In genomic region chr7:23277359-23277989, GRCh38 we compare ENCODE assay signal across 8 cellular contexts. TPM values are rescaled to one million over a fixed set of nuclear protein-coding genes. Genes with fewer than 3 reads are reported as not detected.
DNase-seq lines count a peak whose midpoint lies in the region; ATAC-seq and TF ChIP-seq lines count a peak whose summit lies in the region.

No MANE protein-coding gene starts in this region.

- H3K4me1 Mint-ChIP-seq in naive thymus-derived CD8-positive, alpha-beta T cell = peaks cover 2 to 10% (median 7%) of the 10 kb centered on the region in 4 donors

- no peak overlapping the region for H3K27ac Mint-ChIP-seq in naive thymus-derived CD8-positive, alpha-beta T cell

- no peak for TF ChIP-seq POLR2A in erythroblast (IDR thresholded peaks at IDR 0.05; ENCODE audit: low read length)

- no peaks in the 10 kb centered on the region for H3K9me3 Mint-ChIP-seq in naive thymus-derived CD8-positive, alpha-beta T cell

- peak; percentile 50 to 55 for ATAC-seq in naive thymus-derived CD8-positive, alpha-beta T cell
- no peak for ATAC-seq in HG03095 (IDR thresholded peaks at IDR 0.05; ENCODE audit: unreplicated experiment)

- peaks cover 0 to 2% (median 0%) of the 10 kb centered on the region in 5 donors for H3K27me3 Mint-ChIP-seq in naive thymus-derived CD8-positive, alpha-beta T cell

- no peak overlapping the region for H3K4me3 Mint-ChIP-seq in naive thymus-derived CD8-positive, alpha-beta T cell

- DNase-seq in COLO829 (ENCODE audit: low spot score) (peak; percentile 59), GM19240 (ENCODE audit: insufficient read length, low spot score) (peak; percentile 33), NCI-H1417 treated with DMSO at 0.1 percent for 48 hours (lab: John Stamatoyannopoulos, UW) (peak; percentile 44), SKM-1 treated with dmso at 0.1 percent for 144 hours (lab: John Stamatoyannopoulos, UW; ENCODE audit: unreplicated experiment) (peak; percentile 85), erythroblast (lab: John Stamatoyannopoulos, UW) (peak; percentile 73 to 82)
- peak in 6 of 10 donors; percentile 19 to 65 (median 49) for DNase-seq in naive thymus-derived CD8-positive, alpha-beta T cell
- DNase-seq in activated effector memory CD4-positive, alpha-beta T cell treated with Interleukin-2 at 50 U/mL for 16 hours = no peak

- POLR2A ChIA-PET in naive thymus-derived CD8-positive, alpha-beta T cell (lab: Charles Lee) = interaction anchor here (0.8 kb wide), 1 partner anchor 156 kb away, joined by 3 read pairs; no protein-coding TSS in a partner anchor

- no peaks in the 10 kb centered on the region for H3K36me3 Mint-ChIP-seq in naive thymus-derived CD8-positive, alpha-beta T cell

RNA-seq across cellular contexts. Expression of gene MALSU1, which starts 21.7 kb away (rescaled TPM):
- 10 to 100 TPM; 46.5 to 52.5 TPM for total RNA-seq in naive thymus-derived CD8-positive, alpha-beta T cell
- 10 to 100 TPM; 47.6 to 71.6 (median 69.9) TPM for polyA plus RNA-seq in naive thymus-derived CD8-positive, alpha-beta T cell

RNA-seq across cellular contexts. Expression of gene GPNMB, which starts 30.9 kb away (rescaled TPM):
- 1 to 10 TPM; 5.9 to 6.3 TPM for total RNA-seq in naive thymus-derived CD8-positive, alpha-beta T cell
- not detected for polyA plus RNA-seq in naive thymus-derived CD8-positive, alpha-beta T cell
